ENCODE assay signal across 10 cellular contexts in the genomic region with DNA sequence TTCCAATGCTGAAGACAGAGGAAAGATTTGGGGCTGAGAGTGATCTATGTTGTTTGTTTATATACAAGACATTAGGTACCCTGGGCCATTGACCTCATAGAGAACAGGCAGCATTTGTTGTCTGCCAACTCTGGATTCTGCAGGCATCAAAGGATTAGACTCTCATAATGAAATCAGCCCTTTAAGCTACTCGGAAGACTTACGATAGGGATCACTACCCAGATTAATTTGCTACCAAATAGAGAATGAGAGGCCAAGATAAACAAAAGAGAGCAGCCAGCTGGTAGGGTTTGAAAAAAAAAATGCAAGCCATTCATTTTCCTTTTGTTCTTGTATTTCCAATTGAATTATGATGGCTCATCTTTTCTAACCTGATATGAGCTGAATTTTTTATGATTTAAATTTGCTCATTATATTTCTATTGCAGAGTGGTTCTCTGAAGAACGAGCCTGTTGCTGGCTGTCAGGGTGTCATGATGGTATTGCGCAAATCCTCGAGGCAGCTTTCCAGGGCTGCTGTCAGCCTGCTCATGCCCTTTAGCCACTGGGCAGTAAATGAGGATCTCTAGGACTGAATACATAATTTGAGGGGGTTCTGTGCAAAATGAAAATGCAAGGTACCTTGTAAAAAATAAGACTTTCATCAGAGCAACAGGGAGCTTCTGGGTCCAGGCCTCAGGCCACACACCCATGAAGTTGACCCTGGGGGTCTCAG.
A peak's percentile ranks its signal among the peaks of the same experiment; 100 is the strongest.
DNase-seq lines count a peak whose midpoint lies in the region; ATAC-seq and TF ChIP-seq lines count a peak whose summit lies in the region.
"Had no signal": no experiment of that assay in that cellular context is flagged by ENCODE, and none has a peak within 500 bp of the region (broad histone marks: within the 10 kb centered on the region; RNA-seq: fewer than 3 reads in every experiment).

No MANE protein-coding gene starts in this region.

- no peak for ATAC-seq in GM19455 (IDR thresholded peaks at IDR 0.05; ENCODE audit: unreplicated experiment)

- H3K9me3 Mint-ChIP-seq in nephron progenitor cell = peaks cover 29% of the 10 kb centered on the region

- H3K4me1 Mint-ChIP-seq in nephron progenitor cell = peaks cover 22% of the 10 kb centered on the region

- peaks cover 9% of the 10 kb centered on the region for H3K27me3 Mint-ChIP-seq in nephron progenitor cell (ENCODE audit: low read depth, poor library complexity)

- H3K36me3 Mint-ChIP-seq in nephron progenitor cell (ENCODE audit: low read depth) = peaks cover 8% of the 10 kb centered on the region

- H3K4me3 Mint-ChIP-seq in nephron progenitor cell = no peak overlapping the region

- TF ChIP-seq CTCF in cardiac fibroblast (IDR thresholded peaks at IDR 0.05; ENCODE audit: low read depth, low read length) (no peak), nephron progenitor cell (IDR thresholded peaks at IDR 0.05) (no peak)

- no peak overlapping the region for H3K27ac Mint-ChIP-seq in nephron progenitor cell

- H3K4me3 ChIP-seq in cardiac fibroblast (replicated peaks in 1 of 2; ENCODE audit: low read depth in 2 of 2, low read length in 2 of 2) = no peak overlapping the region

- DNase-seq in DMS153 (lab: John Stamatoyannopoulos, UW) (peak; percentile 72), NCI-H2171 (lab: John Stamatoyannopoulos, UW) (peak; percentile 29), cardiac fibroblast (ENCODE audit: low read depth in 2 of 2) (peak; percentile 63 to 77), medulla oblongata (ENCODE audit: extremely low spot score) (peak; percentile 30), nephron progenitor cell (no peak), HuH-7 (ENCODE audit: low spot score) (no peak), HK-2 (ENCODE audit: unreplicated experiment) (no peak)
- DNase-seq: activated naive CD4-positive, alpha-beta T cell treated with anti-CD3 and anti-CD28 coated beads, Interleukin-2, amount 50 U/mL, for 16 hours; T-helper 1 cell had no signal

Comparison
In these comparisons a context has a peak if more than half of its experiments do, and no peak if none do; other contexts are left out.
1. DNase-seq: peak in DMS153 (single experiment), NCI-H2171 (single experiment), cardiac fibroblast (2 of 2) and medulla oblongata (single experiment); none in nephron progenitor cell (single experiment), HuH-7 (single experiment) and HK-2 (single experiment).